18 cellular contexts compared by ENCODE assay signal in genomic region chr15:42712584-42712983, GRCh38.
"Had no signal": no experiment of that assay in that cellular context is flagged by ENCODE, and none has a peak within 500 bp of the region (broad histone marks: within the 10 kb centered on the region; RNA-seq: fewer than 3 reads in every experiment).

No MANE protein-coding gene starts in this region.

- H3K27ac ChIP-seq: dorsolateral prefrontal cortex, ovary, psoas muscle, right lobe of liver, suprapubic skin, vagina had no signal

- H3K4me1 ChIP-seq: psoas muscle, right lobe of liver, suprapubic skin had no signal

- H3K27ac Mint-ChIP-seq: memory B cell; natural killer cell; stimulated activated memory B cell treated with anti-CD40 and anti-IgM and Interleukin-4, amounts not matched to agents 10 μg/mL and 1 μg/mL and 100 μg/mL, for 72 hours; stimulated activated naive CD8-positive, alpha-beta T cell treated with anti-CD3 and anti-CD28 coated beads, Interleukin-15, Interleukin-2, amounts not matched to agents 100 ng/mL and 50 ng/mL, for 24 hours had no signal

- H3K27me3 ChIP-seq: dorsolateral prefrontal cortex, ovary, right lobe of liver, suprapubic skin, vagina had no signal

- H3K4me1 Mint-ChIP-seq: memory B cell; natural killer cell; stimulated activated memory B cell treated with anti-CD40 and anti-IgM and Interleukin-4, amounts not matched to agents 10 μg/mL and 1 μg/mL and 100 μg/mL, for 72 hours had no signal

- H3K36me3 ChIP-seq: ovary, right lobe of liver had no signal

- H3K9me3 Mint-ChIP-seq: memory B cell; natural killer cell; stimulated activated memory B cell treated with anti-CD40 and anti-IgM and Interleukin-4, amounts not matched to agents 10 μg/mL and 1 μg/mL and 100 μg/mL, for 72 hours; stimulated activated naive CD8-positive, alpha-beta T cell treated with anti-CD3 and anti-CD28 coated beads, Interleukin-15, Interleukin-2, amounts not matched to agents 100 ng/mL and 50 ng/mL, for 24 hours had no signal

- H3K27me3 Mint-ChIP-seq: memory B cell; stimulated activated memory B cell treated with anti-CD40 and anti-IgM and Interleukin-4, amounts not matched to agents 10 μg/mL and 1 μg/mL and 100 μg/mL, for 72 hours; stimulated activated naive CD8-positive, alpha-beta T cell treated with anti-CD3 and anti-CD28 coated beads, Interleukin-15, Interleukin-2, amounts not matched to agents 100 ng/mL and 50 ng/mL, for 24 hours had no signal

- H3K9me3 ChIP-seq: ovary, psoas muscle, right lobe of liver, suprapubic skin, vagina had no signal

- H3K4me3 ChIP-seq: dorsolateral prefrontal cortex, lung, ovary, psoas muscle, right lobe of liver, smooth muscle cell, suprapubic skin, vagina had no signal

- H3K4me3 Mint-ChIP-seq: memory B cell; natural killer cell; stimulated activated memory B cell treated with anti-CD40 and anti-IgM and Interleukin-4, amounts not matched to agents 10 μg/mL and 1 μg/mL and 100 μg/mL, for 72 hours; stimulated activated naive CD8-positive, alpha-beta T cell treated with anti-CD3 and anti-CD28 coated beads, Interleukin-15, Interleukin-2, amounts not matched to agents 100 ng/mL and 50 ng/mL, for 24 hours had no signal

- H3K36me3 Mint-ChIP-seq: memory B cell; natural killer cell; stimulated activated memory B cell treated with anti-CD40 and anti-IgM and Interleukin-4, amounts not matched to agents 10 μg/mL and 1 μg/mL and 100 μg/mL, for 72 hours had no signal

- DNase-seq: dorsolateral prefrontal cortex; effector CD4-positive, alpha-beta T cell; hypothalamus; natural killer cell; occipital lobe; ovary; psoas muscle; right lobe of liver; stimulated activated CD4-positive, alpha-beta T cell treated with anti-CD3 and anti-CD28 coated beads, Interleukin-2, amount 100 ng/mL, for 24 hours; stimulated activated CD4-positive, alpha-beta T cell treated with anti-CD3 and anti-CD28 coated beads, Interleukin-4, amount 100 ng/mL, for 24 hours; trophoblast cell had no signal

- ATAC-seq: natural killer cell; psoas muscle; right lobe of liver; stimulated activated memory B cell treated with anti-CD40 and anti-IgM and Interleukin-4, amounts not matched to agents 10 μg/mL and 1 μg/mL and 100 μg/mL, for 72 hours had no signal
